ENCODE assay signal across 9 cellular contexts in genomic region chr1:203267912-203268311, GRCh38. TPM values are rescaled to one million over a fixed set of nuclear protein-coding genes. Genes with fewer than 3 reads are reported as not detected.
DNase-seq lines count a peak whose midpoint lies in the region; ATAC-seq and TF ChIP-seq lines count a peak whose summit lies in the region.
"Had no signal": no experiment of that assay in that cellular context is flagged by ENCODE, and none has a peak within 500 bp of the region (broad histone marks: within the 10 kb centered on the region; RNA-seq: fewer than 3 reads in every experiment).

No MANE protein-coding gene starts in this region.

- H3K27ac ChIP-seq in CD4-positive, alpha-beta memory T cell (ENCODE audit: low read depth, low read length): peak overlapping the region; percentile 75
- no peak overlapping the region for H3K27ac ChIP-seq in PC-3 (ENCODE audit: low read length)
- H3K27ac ChIP-seq in neutrophil: peak overlapping the region; percentile 71

- H3F3A ChIP-seq in PC-3 (ENCODE audit: low read length, unreplicated experiment): no peaks in the 10 kb centered on the region

- no peaks in the 10 kb centered on the region for H3K79me2 ChIP-seq in PC-3 (ENCODE audit: low read length)

- H3K4me1 ChIP-seq in CD4-positive, alpha-beta memory T cell (ENCODE audit: insufficient read depth, low read length): peaks cover 37% of the 10 kb centered on the region
- H3K4me1 ChIP-seq in PC-3 (ENCODE audit: insufficient read depth, low read length) (peaks cover 9% of the 10 kb centered on the region; the same call in 1 of the 2 replicates), neutrophil (ENCODE audit: control insufficient read depth in 1 of 2, insufficient read depth in 1 of 2, low read depth in 1 of 2, low read length in 1 of 2) (peaks cover 37 to 44% of the 10 kb centered on the region in 2 experiments)

- H3K9me2 ChIP-seq in PC-3 (replicated peaks; ENCODE audit: low read length): no peaks in the 10 kb centered on the region

- peak overlapping the region; percentile 84 to 92 (median 89) for H3K4me3 Mint-ChIP-seq in CD4-positive, alpha-beta memory T cell
- H3K4me3 Mint-ChIP-seq in endothelial cell (ENCODE audit: unreplicated experiment): peak overlapping the region; percentile 91

- H3K27ac Mint-ChIP-seq in CD4-positive, alpha-beta memory T cell: peak overlapping the region; percentile 79 to 96 (median 93)
- peak overlapping the region; percentile 9 for H3K27ac Mint-ChIP-seq in endothelial cell (ENCODE audit: unreplicated experiment)

- no peaks in the 10 kb centered on the region for H3K36me3 Mint-ChIP-seq in CD4-positive, alpha-beta memory T cell
- H3K36me3 Mint-ChIP-seq in endothelial cell (ENCODE audit: low read depth, unreplicated experiment): no peaks in the 10 kb centered on the region

- peak overlapping the region; percentile 92 for H2AFZ ChIP-seq in PC-3 (ENCODE audit: low read length)

- no peaks in the 10 kb centered on the region for H3K9me3 Mint-ChIP-seq in CD4-positive, alpha-beta memory T cell
- H3K9me3 Mint-ChIP-seq in endothelial cell (ENCODE audit: unreplicated experiment): no peaks in the 10 kb centered on the region

- no peak for TF ChIP-seq CTCF in PC-3 (conservative IDR thresholded peaks at IDR 0.05; ENCODE audit: low read depth, low read length)
- no peak for TF ChIP-seq CTCF in endothelial cell (IDR thresholded peaks at IDR 0.05; ENCODE audit: unreplicated experiment)
- TF ChIP-seq CTCF in neutrophil (IDR thresholded peaks at IDR 0.05): no peak

- peaks cover 11 to 29% (median 23%) of the 10 kb centered on the region in 4 donors for H3K4me1 Mint-ChIP-seq in CD4-positive, alpha-beta memory T cell
- peaks cover 3% of the 10 kb centered on the region for H3K4me1 Mint-ChIP-seq in endothelial cell (ENCODE audit: unreplicated experiment)

- H3K4me2 ChIP-seq in PC-3 (ENCODE audit: low read length): peak overlapping the region; percentile 81

- no peaks in the 10 kb centered on the region for H4K20me1 ChIP-seq in PC-3 (ENCODE audit: low read length)

- ATAC-seq in PC-3: no peak; the same call in 1 of the 2 replicates
- ATAC-seq in HG03432 (IDR thresholded peaks at IDR 0.05; ENCODE audit: unreplicated experiment): no peak

- no peaks in the 10 kb centered on the region for H3K9me3 ChIP-seq in CD4-positive, alpha-beta memory T cell (ENCODE audit: control insufficient read depth in 1 of 2, low read length in 2 of 2)
- H3K9me3 ChIP-seq in PC-3 (ENCODE audit: low read length) (no peaks in the 10 kb centered on the region), neutrophil (no peaks in the 10 kb centered on the region)

- peaks cover 1 to 2% of the 10 kb centered on the region in 2 donors for H3K27me3 Mint-ChIP-seq in CD4-positive, alpha-beta memory T cell
- H3K27me3 Mint-ChIP-seq in endothelial cell (ENCODE audit: unreplicated experiment): no peaks in the 10 kb centered on the region

- CTCF ChIA-PET in CD4-positive, alpha-beta memory T cell (lab: Charles Lee; ENCODE audit: partially characterized antibody): interaction anchor here (0.6 to 17.8 kb wide), 54 partner anchors 10 to 593 kb away, joined by 3 to 921 read pairs (median 4); partner anchors contain the start of genes ATP2B4, BTG2, FMOD and LAX1
- CTCF ChIA-PET in PC-3 (lab: Charles Lee): interaction anchor here (0.5 to 1.4 kb wide), 10 partner anchors 26 to 290 kb away, joined by 3 to 10 read pairs (median 4); no protein-coding TSS in a partner anchor

- H3K9ac ChIP-seq in PC-3 (ENCODE audit: low read length): peak overlapping the region; percentile 13; the same call in 1 of the 2 replicates

- no peaks in the 10 kb centered on the region for H3K36me3 ChIP-seq in CD4-positive, alpha-beta memory T cell (ENCODE audit: insufficient read depth, low read length)
- H3K36me3 ChIP-seq in PC-3 (ENCODE audit: low read depth, low read length) (no peaks in the 10 kb centered on the region), neutrophil (no peaks in the 10 kb centered on the region)

- POLR2A ChIA-PET in CD4-positive, alpha-beta memory T cell (lab: Charles Lee; ENCODE audit: partially characterized antibody): interaction anchor here (0.8 to 14.6 kb wide), 18 partner anchors 9 to 497 kb away, joined by 3 to 321 read pairs (median 6); partner anchors contain the start of genes BTG2, LAX1 and OPTC
- POLR2A ChIA-PET in PC-3 (lab: Charles Lee; ENCODE audit: unreplicated experiment): interaction anchor here (0.6 kb wide), 1 partner anchor 52 kb away, joined by 3 read pairs; no protein-coding TSS in a partner anchor

- H3K4me3 ChIP-seq in CD4-positive, alpha-beta memory T cell (ENCODE audit: low read length in 2 of 2): peak overlapping the region; percentile 64 to 85
- H3K4me3 ChIP-seq in PC-3 (ENCODE audit: low read length) (peak overlapping the region; percentile 71), neutrophil (ENCODE audit: low read depth in 1 of 2, low read length in 1 of 2) (peak overlapping the region; percentile 72 to 83)

- intact Hi-C loops in CD4-positive, alpha-beta memory T cell (cut with micrococcal nuclease): loop anchor here (1.0 to 5.0 kb wide), 5 partner anchors 72 to 859 kb away; partner anchors contain the start of gene ATP2B4
- intact Hi-C loops in PC-3 (cut with micrococcal nuclease): loop anchor here (2.0 to 5.0 kb wide), 3 partner anchors 151 to 229 kb away; no protein-coding TSS in a partner anchor

- H3K27me3 ChIP-seq in CD4-positive, alpha-beta memory T cell (ENCODE audit: insufficient read depth, low read length): no peaks in the 10 kb centered on the region
- H3K27me3 ChIP-seq in PC-3 (ENCODE audit: low read length) (peaks cover 16% of the 10 kb centered on the region; the same call in 1 of the 2 replicates), neutrophil (no peaks in the 10 kb centered on the region)

- no TSS peak for BruUV-seq in PC-3 (replicated peaks; lab: Mats Ljungman, UMichigan)

- DNase-seq in CD4-positive, alpha-beta memory T cell: no peak
- no peak for DNase-seq in PC-3
- no peak for DNase-seq in endothelial cell (ENCODE audit: low spot score)
- no peak for DNase-seq in NCI-H187 (lab: John Stamatoyannopoulos, UW)
- DNase-seq in HK-2 (ENCODE audit: unreplicated experiment): no peak
- DNase-seq in ureter (ENCODE audit: low spot score): no peak

RNA-seq across cellular contexts. Expression of gene BTG2, which starts 37.4 kb away (rescaled TPM):
- total RNA-seq in CD4-positive, alpha-beta memory T cell: 100 to 1,000 TPM; 197 to 201 TPM
- 100 to 1,000 TPM; 123 to 288 TPM for polyA plus RNA-seq in CD4-positive, alpha-beta memory T cell
- total RNA-seq in PC-3 (2014; rRNA removed) (2.2 and 2.4 TPM in 2 replicates), endothelial cell (ENCODE audit: unreplicated experiment) (80.0 TPM), ureter (199 TPM)

RNA-seq across cellular contexts. Expression of gene CHIT1, which starts 38.4 kb away (rescaled TPM):
- total RNA-seq in CD4-positive, alpha-beta memory T cell: under 1 TPM; 0.41 to 0.78 TPM
- polyA plus RNA-seq in CD4-positive, alpha-beta memory T cell: not detected
- total RNA-seq in PC-3 (2014; rRNA removed) (0.06 TPM in 1 of 2 replicates, not detected in the other), endothelial cell (ENCODE audit: unreplicated experiment) (not detected), ureter (6.6 TPM)
- polyA plus RNA-seq: neural cell had no signal

Comparison
In these comparisons a context has a peak if more than half of its experiments do, and no peak if none do; other contexts are left out.
1. RNA of gene BTG2, which starts 37.4 kb away (total RNA-seq): 197 to 201 TPM in CD4-positive, alpha-beta memory T cell, 199 TPM in ureter (single experiment) and 80.0 TPM in endothelial cell (single experiment); 2.2 to 2.4 TPM in PC-3; every median in the first group is over 10 times any median in the second.
2. Peak in every context shown above with its lines, with median percentiles within 50 percentile points of each other: H3K4me3 ChIP-seq.